In the genomic region with DNA sequence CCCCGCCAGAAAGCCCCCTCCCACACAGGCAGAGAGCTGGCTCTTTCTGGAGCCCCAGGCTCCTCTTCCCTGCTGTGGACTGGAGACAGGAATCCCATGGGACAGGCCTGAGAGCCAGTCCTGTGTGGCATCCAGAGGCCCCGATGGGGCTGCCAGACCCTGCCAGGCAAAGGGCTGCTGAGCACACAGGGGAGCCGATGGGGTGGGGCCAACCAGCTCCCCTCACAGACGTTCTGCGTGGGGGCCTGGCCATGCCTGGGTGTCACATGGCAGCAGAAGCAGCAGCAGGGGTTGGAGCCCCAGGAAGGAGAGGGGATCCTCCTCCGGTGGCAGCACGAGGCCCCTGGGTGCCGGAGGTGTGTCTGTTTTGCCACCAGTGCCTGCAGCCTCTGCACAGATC, we compare ENCODE assay signal across 19 cellular contexts. TPM values are rescaled to one million over a fixed set of nuclear protein-coding genes. Genes with fewer than 3 reads are reported as not detected.
"Had no signal": no experiment of that assay in that cellular context is flagged by ENCODE, and none has a peak within 500 bp of the region (broad histone marks: within the 10 kb centered on the region; RNA-seq: fewer than 3 reads in every experiment).

No MANE protein-coding gene starts in this region.

RNA-seq across cellular contexts. Expression of gene AQP12A, which starts 8.2 kb away (rescaled TPM):
- total RNA-seq: heart left ventricle, kidney epithelial cell, left ventricle myocardium inferior, lower leg skin, lung, mesothelial cell of epicardium, mononuclear cell, natural killer cell, omental fat pad, ovary, prostate gland, sigmoid colon, temporal lobe, transverse colon, upper lobe of left lung, urinary bladder, vagina had no signal
- polyA plus RNA-seq: heart left ventricle, immature natural killer cell, lung, neural cell, ovary, urinary bladder had no signal

RNA-seq across cellular contexts. Expression of gene AQP12B, which starts 17.2 kb away (rescaled TPM):
- total RNA-seq: heart left ventricle, kidney epithelial cell, left ventricle myocardium inferior, lower leg skin, mesothelial cell of epicardium, mononuclear cell, natural killer cell, omental fat pad, prostate gland, sigmoid colon, temporal lobe, upper lobe of left lung, urinary bladder, vagina had no signal
- polyA plus RNA-seq: heart left ventricle, immature natural killer cell, lung, neural cell, ovary, urinary bladder had no signal
